ENCODE assay signal across 1 cellular context in genomic region chr7:131087756-131088658, GRCh38.
TF ChIP-seq lines count a peak whose summit lies in the region.

No MANE protein-coding gene starts in this region.

TF ChIP-seq in GM23338, 12 proteins besides CTCF, POLR2A, EP300 and RAD21 (continued from another document):
- TF ChIP-seq REST (IDR thresholded peaks at IDR 0.05; ENCODE audit: unreplicated experiment), result no peak
- TF ChIP-seq EZH2 (IDR thresholded peaks at IDR 0.05; ENCODE audit: low read depth, unreplicated experiment), result no peak
- TF ChIP-seq ZNF462 (CRISPR knock-in tag; IDR thresholded peaks at IDR 0.05), result no peak
- TF ChIP-seq JUNB (IDR thresholded peaks at IDR 0.05; ENCODE audit: unreplicated experiment), result no peak
- TF ChIP-seq NANOG (IDR thresholded peaks at IDR 0.05; ENCODE audit: borderline replicate concordance), result no peak
- TF ChIP-seq POLR2AphosphoS5 (IDR thresholded peaks at IDR 0.05; ENCODE audit: low read depth), result no peak
- no peak for TF ChIP-seq EZH2phosphoT487 (IDR thresholded peaks at IDR 0.05; ENCODE audit: unreplicated experiment)
- TF ChIP-seq CREB1 (CRISPR knock-in tag; IDR thresholded peaks at IDR 0.05; ENCODE audit: low read depth), result no peak
